8 cellular contexts compared by ENCODE assay signal in the genomic region with DNA sequence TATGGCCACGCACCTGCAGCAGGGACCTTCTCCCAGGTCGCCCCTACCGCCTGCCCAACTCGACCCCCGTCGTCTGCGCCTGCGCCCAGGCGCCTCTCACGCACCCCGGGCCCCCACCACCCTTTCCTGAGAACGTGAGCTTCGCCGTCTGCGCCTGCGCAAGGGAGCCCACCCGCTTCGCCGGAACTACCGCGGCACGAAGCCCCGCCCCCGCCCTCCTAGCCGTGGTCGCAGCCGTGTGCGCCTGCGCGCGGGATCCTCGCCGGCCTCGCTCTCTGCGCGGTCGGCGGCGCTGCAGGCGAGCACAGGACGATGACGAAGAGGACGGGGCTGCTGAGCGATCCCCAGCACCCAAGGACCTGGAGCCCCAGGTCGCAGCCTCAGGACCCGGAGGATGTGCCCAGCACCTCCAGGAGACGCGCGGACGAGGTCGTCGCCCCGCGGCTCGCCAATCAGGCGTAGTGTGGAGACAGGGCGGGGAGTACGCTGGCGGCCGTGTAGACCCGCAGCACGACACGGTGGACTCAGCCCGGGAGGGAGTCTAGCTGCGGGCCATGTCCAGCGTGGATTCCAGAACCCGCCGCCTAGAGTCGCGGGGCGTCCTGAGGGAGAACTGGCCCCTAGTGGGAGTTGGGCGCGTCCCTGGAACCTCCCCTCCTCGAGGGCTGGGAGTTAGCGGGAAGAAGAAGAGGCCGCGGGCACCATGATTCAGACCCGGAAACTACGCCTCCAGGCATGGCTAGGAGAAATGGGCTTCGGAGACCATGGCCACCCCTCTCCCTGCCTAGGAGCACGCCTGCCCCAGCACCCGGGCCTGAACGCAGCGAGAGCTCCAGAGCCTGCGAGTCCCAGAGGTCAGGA.
A peak's percentile ranks its signal among the peaks of the same experiment; 100 is the strongest.
DNase-seq lines count a peak whose midpoint lies in the region; ATAC-seq and TF ChIP-seq lines count a peak whose summit lies in the region.

No MANE protein-coding gene starts in this region.

- peaks cover 6% of the 10 kb centered on the region for H3K27me3 Mint-ChIP-seq in T-helper 17 cell

- H3K36me3 Mint-ChIP-seq in T-helper 17 cell (ENCODE audit: low read depth) = no peaks in the 10 kb centered on the region

- no peak for TF ChIP-seq CTCF in astrocyte of the cerebellum (IDR thresholded peaks at IDR 0.05; ENCODE audit: low read depth, low read length, missing control alignments)

- peak overlapping the region; percentile 46 for H3K4me3 ChIP-seq in astrocyte of the cerebellum (ENCODE audit: low read depth, low read length)

- DNase-seq in DMS114 treated with DMSO at 0.1 percent for 48 hours (lab: John Stamatoyannopoulos, UW; ENCODE audit: unreplicated experiment) = peak; percentile 70
- DNase-seq in T-helper 17 cell = peak in 2 of 3 donors; percentile 23 to 36
- DNase-seq in astrocyte of the cerebellum (ENCODE audit: low read depth) = no peak
- DNase-seq in hippocampal formation (lab: John Stamatoyannopoulos, UW) = peak; percentile 43 to 64
- DNase-seq in stimulated activated CD4-positive, alpha-beta T cell treated with anti-CD3 and anti-CD28 coated beads, Interleukin-12 subunit alpha, Interleukin-12 subunit beta, amount 100 ng/mL, for 4 hours = peak; percentile 79
- no peak for DNase-seq in NCI-H2171 (lab: John Stamatoyannopoulos, UW)

- in situ Hi-C loops in astrocyte of the cerebellum (cut with HindIII; ENCODE audit: low sequenced_read_pairs) = no loop called here

- peak overlapping the region; percentile 8 for H3K27ac Mint-ChIP-seq in T-helper 17 cell

- peaks cover 7% of the 10 kb centered on the region for H3K4me1 Mint-ChIP-seq in T-helper 17 cell

- no peaks in the 10 kb centered on the region for H3K9me3 ChIP-seq in T-helper 17 cell (ENCODE audit: control insufficient read depth, low read length, poor library complexity, severe bottlenecking)

- peak; percentile 84 for ATAC-seq in T-helper 17 cell
- no peak for ATAC-seq in GM19328 (IDR thresholded peaks at IDR 0.05; ENCODE audit: unreplicated experiment)
- no peak for ATAC-seq in HG03520 (IDR thresholded peaks at IDR 0.05; ENCODE audit: unreplicated experiment)

- peak overlapping the region; percentile 81 for H3K4me3 Mint-ChIP-seq in T-helper 17 cell

Comparison
In these comparisons a context has a peak if more than half of its experiments do, and no peak if none do; other contexts are left out.
1. DNase-seq: peak in DMS114 treated with DMSO at 0.1 percent for 48 hours (single experiment), T-helper 17 cell (2 of 3), hippocampal formation (2 of 2) and stimulated activated CD4-positive, alpha-beta T cell treated with anti-CD3 and anti-CD28 coated beads, Interleukin-12 subunit alpha, Interleukin-12 subunit beta, amount 100 ng/mL, for 4 hours (single experiment); none in astrocyte of the cerebellum (single experiment) and NCI-H2171 (single experiment).